ENCODE assay signal across 8 cellular contexts in genomic region chr5:57173026-57173317, GRCh38. TPM values are rescaled to one million over a fixed set of nuclear protein-coding genes. Genes with fewer than 3 reads are reported as not detected.
A peak's percentile ranks its signal among the peaks of the same experiment; 100 is the strongest.
DNase-seq lines count a peak whose midpoint lies in the region; ATAC-seq and TF ChIP-seq lines count a peak whose summit lies in the region.

No MANE protein-coding gene starts in this region.

- no peak for TF ChIP-seq CTCF in heart left ventricle (IDR thresholded peaks at IDR 0.05)
- no peak for TF ChIP-seq CTCF in body of pancreas (IDR thresholded peaks at IDR 0.05)

- DNase-seq in heart left ventricle (no peak), Right ventricle myocardium superior (no peak), body of pancreas (peak in 1 of 4 donors; percentile 65), memory B cell (ENCODE audit: low spot score in 2 of 2) (no peak), ureter (ENCODE audit: low spot score) (peak; percentile 69), NCI-H2171 treated with DMSO at 0.1 percent for 48 hours (lab: John Stamatoyannopoulos, UW) (no peak), NCI-H1417 treated with DMSO at 0.1 percent for 48 hours (lab: John Stamatoyannopoulos, UW) (no peak)

- H3K4me1 ChIP-seq in heart left ventricle, result peaks cover 5 to 41% (median 22%) of the 10 kb centered on the region in 12 donors
- peaks cover 24% of the 10 kb centered on the region for H3K4me1 ChIP-seq in body of pancreas

- H3K4me3 Mint-ChIP-seq in memory B cell, result peak overlapping the region; percentile 98

- H3K36me3 Mint-ChIP-seq in memory B cell, result no peaks in the 10 kb centered on the region

- 0 to 1% (median 0%) methylated on average over 17 of the region's 17 CpGs for WGBS in heart left ventricle, 4 donors
- 0 to 1% methylated on average over 11 to 17 of the region's 17 CpGs for WGBS in body of pancreas, 2 donors

- H3K4me1 Mint-ChIP-seq in memory B cell, result peaks cover 16% of the 10 kb centered on the region

- no peaks in the 10 kb centered on the region for H3K9me3 Mint-ChIP-seq in memory B cell

- H3K4me3 ChIP-seq in heart left ventricle (peak overlapping the region; percentile 71 to 98 (median 89)), body of pancreas (peak overlapping the region; percentile 45 to 85)

- H3K27ac Mint-ChIP-seq in memory B cell, result peak overlapping the region; percentile 99

- no peaks in the 10 kb centered on the region for H3K27me3 Mint-ChIP-seq in memory B cell

- peaks cover 0 to 4% (median 0%) of the 10 kb centered on the region in 9 donors for H3K36me3 ChIP-seq in heart left ventricle
- no peaks in the 10 kb centered on the region for H3K36me3 ChIP-seq in body of pancreas (replicated peaks in 1 of 2; ENCODE audit: insufficient read depth in 1 of 2, low read depth in 2 of 2)

- H3K27ac ChIP-seq in heart left ventricle (peak overlapping the region; percentile 94 to 100 (median 99)), body of pancreas (peak overlapping the region; percentile 98 to 100 (median 100))

- H3K9me3 ChIP-seq in heart left ventricle, result no peaks in the 10 kb centered on the region
- H3K9me3 ChIP-seq in body of pancreas, result no peaks in the 10 kb centered on the region

- ATAC-seq in heart left ventricle (no peak), Right ventricle myocardium superior (ENCODE audit: poor library complexity) (no peak), body of pancreas (no peak), memory B cell (ENCODE audit: low read depth) (no peak), HG03097 (IDR thresholded peaks at IDR 0.05; ENCODE audit: low FRiP score, unreplicated experiment) (no peak)

- TF ChIP-seq POLR2A in heart left ventricle (IDR thresholded peaks at IDR 0.05) (no peak), body of pancreas (IDR thresholded peaks at IDR 0.05) (no peak)

- H3K27me3 ChIP-seq in heart left ventricle (no peaks in the 10 kb centered on the region), body of pancreas (no peaks in the 10 kb centered on the region)

- intact Hi-C loops in heart left ventricle (cut with DNase I) (loop anchor here in 8 of 10 donors (2.0 to 10.0 kb wide), 7 partner anchors 34 to 1178 kb away; partner anchors contain the start of genes MIER3 (in 2 of the 8), SETD9 (in 2 of the 8) and IL6ST (in 1 of the 8)), Right ventricle myocardium superior (cut with DNase I) (loop anchor here (5.0 to 10.0 kb wide), 2 partner anchors 34 to 218 kb away; partner anchors contain the start of gene MIER3), body of pancreas (cut with DNase I) (no loop called here)

RNA-seq across cellular contexts. Expression of gene GPBP1, which starts 0.9 kb away (rescaled TPM):
- total RNA-seq in heart left ventricle, result 10 to 100 TPM; 41.8 to 60.9 (median 50.1) TPM
- 10 to 100 TPM; 31.0 to 48.3 TPM for polyA plus RNA-seq in heart left ventricle
- total RNA-seq in Right ventricle myocardium superior, result 54.0 TPM
- total RNA-seq in body of pancreas, result 10 to 100 TPM; 53.2 to 67.2 TPM
- total RNA-seq in ureter, result 98.5 TPM
